8 cellular contexts compared by ENCODE assay signal in the genomic region with DNA sequence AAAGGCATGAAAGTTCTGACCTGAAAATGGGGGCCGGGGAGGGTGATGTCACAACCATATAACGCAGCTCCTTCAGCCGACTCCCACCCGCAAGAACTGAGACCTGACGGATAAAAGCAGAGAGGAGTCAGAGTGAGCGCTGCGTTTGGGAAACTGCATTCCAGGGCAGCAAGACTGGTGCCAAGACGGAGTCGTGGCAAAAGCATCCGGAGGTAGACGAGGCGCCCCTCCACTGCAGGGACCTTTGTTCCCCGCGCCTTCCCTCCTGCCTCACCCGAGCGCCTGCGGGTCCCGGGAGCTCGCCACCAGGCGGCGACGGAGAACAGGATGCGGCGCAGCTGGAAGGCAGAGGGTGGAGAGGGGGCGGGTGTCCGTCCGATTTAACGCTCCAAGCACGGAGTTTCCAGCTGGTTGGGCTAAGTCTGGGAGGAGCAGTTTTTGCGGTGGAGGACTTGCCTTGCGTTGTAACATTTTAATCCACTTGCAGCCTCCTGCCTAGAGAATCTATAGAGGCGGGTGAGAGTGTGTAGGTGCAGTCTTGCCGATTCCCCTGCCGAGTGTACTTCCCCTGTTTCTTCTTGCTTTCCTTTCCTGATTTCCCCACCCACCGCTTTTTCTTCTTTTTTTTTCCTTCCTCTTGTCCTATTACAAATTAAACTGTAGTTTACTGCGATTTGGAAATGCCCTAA. TPM values are rescaled to one million over a fixed set of nuclear protein-coding genes. Genes with fewer than 3 reads are reported as not detected.
A peak's percentile ranks its signal among the peaks of the same experiment; 100 is the strongest.
DNase-seq lines count a peak whose midpoint lies in the region; ATAC-seq and TF ChIP-seq lines count a peak whose summit lies in the region.

No MANE protein-coding gene starts in this region.

- H3K27me3 ChIP-seq in CD8-positive, alpha-beta memory T cell (ENCODE audit: insufficient read depth, low read length, poor library complexity, severe bottlenecking), result no peaks in the 10 kb centered on the region
- H3K27me3 ChIP-seq in Peyer's patch (no peaks in the 10 kb centered on the region), stomach (peaks cover 0 to 16% (median 4%) of the 10 kb centered on the region in 3 donors)

- TF ChIP-seq EP300 in stomach (IDR thresholded peaks at IDR 0.05), result no peak

- H3K36me3 ChIP-seq in CD8-positive, alpha-beta memory T cell (ENCODE audit: insufficient read depth, low read length), result no peaks in the 10 kb centered on the region
- H3K36me3 ChIP-seq in Peyer's patch, result no peaks in the 10 kb centered on the region
- H3K36me3 ChIP-seq in stomach, result no peaks in the 10 kb centered on the region

- peaks cover 18 to 31% (median 20%) of the 10 kb centered on the region in 3 donors for H3K4me1 Mint-ChIP-seq in CD8-positive, alpha-beta memory T cell
- peaks cover 30% of the 10 kb centered on the region for H3K4me1 Mint-ChIP-seq in activated T-helper 2 cell treated with anti-CD3 and anti-CD28 coated beads, Interferon-gamma antibody, Interleukin-2, Interleukin-4, amounts not matched to agents 10 μg/mL and 5 μg/mL and 100 μg/mL, durations not matched to agents 14 hours and 24 hours and 36 hours (ENCODE audit: low read depth)
- H3K4me1 Mint-ChIP-seq in nephron progenitor cell, result peaks cover 40% of the 10 kb centered on the region

- POLR2A ChIA-PET in CD8-positive, alpha-beta memory T cell (lab: Charles Lee), result no interaction called here

- peaks cover 0 to 14% (median 7%) of the 10 kb centered on the region in 5 donors for H3K9me3 Mint-ChIP-seq in CD8-positive, alpha-beta memory T cell
- H3K9me3 Mint-ChIP-seq in activated T-helper 2 cell treated with anti-CD3 and anti-CD28 coated beads, Interferon-gamma antibody, Interleukin-2, Interleukin-4, amounts not matched to agents 10 μg/mL and 5 μg/mL and 100 μg/mL, durations not matched to agents 14 hours and 24 hours and 36 hours, result no peaks in the 10 kb centered on the region
- no peaks in the 10 kb centered on the region for H3K9me3 Mint-ChIP-seq in nephron progenitor cell

- WGBS in stomach, 5 donors, result 0 to 2% (median 1%) methylated on average over 21 to 36 of the region's 36 CpGs

- intact Hi-C loops in activated T-helper 2 cell treated with anti-CD3 and anti-CD28 coated beads, Interferon-gamma antibody, Interleukin-2, Interleukin-4, amounts not matched to agents 10 μg/mL and 5 μg/mL and 100 μg/mL, durations not matched to agents 14 hours and 24 hours and 36 hours (cut with micrococcal nuclease), result loop anchor here (1.0 to 10.0 kb wide), 6 partner anchors 132 to 769 kb away; no protein-coding TSS in a partner anchor
- intact Hi-C loops in stomach (cut with DNase I; ENCODE audit: low total_unique reads), result no loop called here

- peak overlapping the region; percentile 84 to 96 (median 92) for H3K4me3 Mint-ChIP-seq in CD8-positive, alpha-beta memory T cell
- H3K4me3 Mint-ChIP-seq in activated T-helper 2 cell treated with anti-CD3 and anti-CD28 coated beads, Interferon-gamma antibody, Interleukin-2, Interleukin-4, amounts not matched to agents 10 μg/mL and 5 μg/mL and 100 μg/mL, durations not matched to agents 14 hours and 24 hours and 36 hours (ENCODE audit: low read depth), result peak overlapping the region; percentile 89
- peak overlapping the region; percentile 92 for H3K4me3 Mint-ChIP-seq in nephron progenitor cell

- H3K36me3 Mint-ChIP-seq in CD8-positive, alpha-beta memory T cell, result peaks cover 0 to 10% (median 0%) of the 10 kb centered on the region in 3 donors
- peaks cover 3% of the 10 kb centered on the region for H3K36me3 Mint-ChIP-seq in activated T-helper 2 cell treated with anti-CD3 and anti-CD28 coated beads, Interferon-gamma antibody, Interleukin-2, Interleukin-4, amounts not matched to agents 10 μg/mL and 5 μg/mL and 100 μg/mL, durations not matched to agents 14 hours and 24 hours and 36 hours (ENCODE audit: low read depth)
- H3K36me3 Mint-ChIP-seq in nephron progenitor cell (ENCODE audit: low read depth), result peaks cover 3% of the 10 kb centered on the region

- H3K27ac Mint-ChIP-seq in CD8-positive, alpha-beta memory T cell, result peak overlapping the region in 6 of 8 donors; percentile 37 to 90 (median 76)
- H3K27ac Mint-ChIP-seq in activated T-helper 2 cell treated with anti-CD3 and anti-CD28 coated beads, Interferon-gamma antibody, Interleukin-2, Interleukin-4, amounts not matched to agents 10 μg/mL and 5 μg/mL and 100 μg/mL, durations not matched to agents 14 hours and 24 hours and 36 hours, result peak overlapping the region; percentile 87
- H3K27ac Mint-ChIP-seq in nephron progenitor cell, result peak overlapping the region; percentile 96

- H3K27me3 Mint-ChIP-seq in CD8-positive, alpha-beta memory T cell, result peaks cover 11 to 13% of the 10 kb centered on the region in 2 donors
- H3K27me3 Mint-ChIP-seq in activated T-helper 2 cell treated with anti-CD3 and anti-CD28 coated beads, Interferon-gamma antibody, Interleukin-2, Interleukin-4, amounts not matched to agents 10 μg/mL and 5 μg/mL and 100 μg/mL, durations not matched to agents 14 hours and 24 hours and 36 hours (ENCODE audit: low read depth), result peaks cover 19% of the 10 kb centered on the region
- peaks cover 4% of the 10 kb centered on the region for H3K27me3 Mint-ChIP-seq in nephron progenitor cell (ENCODE audit: low read depth, poor library complexity)

- peak overlapping the region; percentile 86 for H3K4me3 ChIP-seq in CD8-positive, alpha-beta memory T cell (ENCODE audit: low read length)
- H3K4me3 ChIP-seq in Peyer's patch (peak overlapping the region; percentile 39 to 64 (median 56)), stomach (peak overlapping the region; percentile 58 to 63 (median 61))

- DNase-seq in CD8-positive, alpha-beta memory T cell, result peak; percentile 32 to 69 (median 44)
- DNase-seq in Peyer's patch (peak; percentile 48 to 88 (median 86)), fibroblast of the conjunctiva (ENCODE audit: low read depth) (peak; percentile 72), nephron progenitor cell (peak; percentile 92), stomach (peak; percentile 76)
- DNase-seq in activated T-helper 2 cell treated with anti-CD3 and anti-CD28 coated beads, Interferon-gamma antibody, Interleukin-2, Interleukin-4, amounts not matched to agents 10 μg/mL and 5 μg/mL and 100 μg/mL, durations not matched to agents 14 hours and 24 hours and 36 hours (ENCODE audit: low spot score), result peak; percentile 63

- CTCF ChIA-PET in CD8-positive, alpha-beta memory T cell (lab: Charles Lee), result interaction anchor here (1.0 to 1.8 kb wide), 5 partner anchors 9 to 135 kb away, joined by 3 to 7 read pairs (median 3); no protein-coding TSS in a partner anchor

- H3K9me3 ChIP-seq in CD8-positive, alpha-beta memory T cell (ENCODE audit: low read length), result no peaks in the 10 kb centered on the region
- H3K9me3 ChIP-seq in Peyer's patch (peaks cover 0 to 3% (median 0%) of the 10 kb centered on the region in 4 donors), stomach (no peaks in the 10 kb centered on the region)

- no peak overlapping the region for H3K27ac ChIP-seq in CD8-positive, alpha-beta memory T cell (ENCODE audit: low read depth, low read length)
- H3K27ac ChIP-seq in Peyer's patch, result peak overlapping the region; percentile 75 to 95 (median 82)
- H3K27ac ChIP-seq in stomach, result peak overlapping the region; percentile 85 to 93 (median 91)

- no peaks in the 10 kb centered on the region for H3K4me1 ChIP-seq in CD8-positive, alpha-beta memory T cell (ENCODE audit: insufficient read depth, low read length)
- H3K4me1 ChIP-seq in Peyer's patch (no peaks in the 10 kb centered on the region), stomach (peaks cover 0 to 40% (median 26%) of the 10 kb centered on the region in 4 donors)

- no peak for TF ChIP-seq POLR2A in Peyer's patch (IDR thresholded peaks at IDR 0.05)
- TF ChIP-seq POLR2A in stomach (IDR thresholded peaks at IDR 0.05), result no peak

- peak; percentile 49 for ATAC-seq in GM19351 (IDR thresholded peaks at IDR 0.05; ENCODE audit: unreplicated experiment)
- peak; percentile 45 for ATAC-seq in HG03460 (IDR thresholded peaks at IDR 0.05; ENCODE audit: unreplicated experiment)

- TF ChIP-seq CTCF in Peyer's patch (IDR thresholded peaks at IDR 0.05) (peak; percentile 30 to 84 (median 62)), nephron progenitor cell (IDR thresholded peaks at IDR 0.05) (peak; percentile 86), stomach (IDR thresholded peaks at IDR 0.05) (peak in 5 of 7 experiments; percentile 66 to 81 (median 76))

RNA-seq across cellular contexts. Expression of a gene that starts 1.2 kb away (rescaled TPM):
- 1 to 10 TPM; 5.9 to 6.3 TPM for total RNA-seq in CD8-positive, alpha-beta memory T cell
- 2.1 TPM for polyA plus RNA-seq in CD8-positive, alpha-beta memory T cell
- total RNA-seq in Peyer's patch (10 to 100 TPM in 1 of 4 donors, 1 to 10 TPM in 3; 4.4 to 23.1 (median 8.0) TPM), stomach (10 to 100 TPM in 3 of 5 donors, 1 to 10 TPM in 2; 2.3 to 36.5 (median 14.7) TPM)
- 4.7 and 5.0 TPM in 2 replicates for total RNA-seq in activated T-helper 2 cell treated with anti-CD3 and anti-CD28 coated beads, Interferon-gamma antibody, Interleukin-2, Interleukin-4, amounts not matched to agents 10 μg/mL and 5 μg/mL and 100 μg/mL, durations not matched to agents 14 hours and 24 hours and 36 hours
- polyA plus RNA-seq in stomach, result 1 to 10 TPM; 3.4 to 4.9 (median 3.8) TPM
